17 cellular contexts compared by ENCODE assay signal in the genomic region with DNA sequence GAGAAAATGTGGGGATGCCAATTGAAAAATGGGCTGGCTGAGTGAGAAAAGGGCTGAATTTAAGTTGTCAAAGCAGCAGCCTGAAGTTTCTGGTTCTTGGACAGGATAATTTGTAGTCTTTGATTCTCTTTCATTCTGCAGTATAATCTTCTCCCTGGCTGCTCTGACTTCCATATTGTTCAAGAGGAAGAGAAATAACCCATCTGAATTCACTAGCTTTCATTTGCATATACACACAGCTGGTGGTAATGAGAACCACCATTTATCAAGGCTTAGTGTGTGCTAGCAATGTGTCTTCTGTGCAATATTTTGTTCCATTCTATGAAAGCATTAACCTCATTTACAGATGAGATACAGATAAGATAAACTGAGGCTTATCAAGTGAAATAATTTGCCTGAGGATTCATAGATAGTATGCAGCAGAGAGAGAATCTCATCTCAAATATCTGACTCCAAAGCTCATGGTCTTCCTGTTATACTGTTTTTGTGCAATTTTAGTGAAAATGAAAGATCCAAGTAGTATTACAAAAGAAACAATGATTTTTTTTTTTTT.
DNase-seq lines count a peak whose midpoint lies in the region; ATAC-seq and TF ChIP-seq lines count a peak whose summit lies in the region.
"Had no signal": no experiment of that assay in that cellular context is flagged by ENCODE, and none has a peak within 500 bp of the region (broad histone marks: within the 10 kb centered on the region; RNA-seq: fewer than 3 reads in every experiment).

No MANE protein-coding gene starts in this region.

- H3K4me2 ChIP-seq in PC-9 = no peak overlapping the region

- POLR2A ChIA-PET in PC-9 (lab: Charles Lee; ENCODE audit: unreplicated experiment) = interaction anchor here (0.7 kb wide), 1 partner anchor 250 kb away, joined by 3 read pairs; no protein-coding TSS in a partner anchor

- no peaks in the 10 kb centered on the region for H3K36me3 Mint-ChIP-seq in dendritic cell treated with granulocyte-macrophage colony-stimulating factor and Interleukin-4, amounts not matched to agents 40 ng/mL and 50 ng/mL, for 4 days (ENCODE audit: low read depth)
- no peaks in the 10 kb centered on the region for H3K36me3 Mint-ChIP-seq in natural killer cell treated with Interleukin-12 subunit alpha and Interleukin-12 subunit beta and Interleukin-15 and Interleukin-18, amount 100 ng/mL, for 72 hours
- H3K36me3 Mint-ChIP-seq: activated CD4-positive, alpha-beta memory T cell treated with anti-CD3 and anti-CD28 coated beads for 36 hours; stimulated activated naive B cell treated with anti-CD40 and anti-IgM and Interleukin-4, amounts not matched to agents 10 μg/mL and 1 μg/mL and 100 μg/mL, for 72 hours had no signal

- no peaks in the 10 kb centered on the region for H3K79me2 ChIP-seq in PC-9 (ENCODE audit: low read depth)

- H3K27me3 ChIP-seq in PC-9 (ENCODE audit: insufficient read depth, low read depth) = no peaks in the 10 kb centered on the region
- H3K27me3 ChIP-seq: esophagus muscularis mucosa had no signal

- peak overlapping the region; percentile 32 for H3K27ac Mint-ChIP-seq in dendritic cell treated with granulocyte-macrophage colony-stimulating factor and Interleukin-4, amounts not matched to agents 40 ng/mL and 50 ng/mL, for 4 days
- H3K27ac Mint-ChIP-seq in natural killer cell treated with Interleukin-12 subunit alpha and Interleukin-12 subunit beta and Interleukin-15 and Interleukin-18, amount 100 ng/mL, for 72 hours = no peak overlapping the region
- H3K27ac Mint-ChIP-seq: activated CD4-positive, alpha-beta memory T cell treated with anti-CD3 and anti-CD28 coated beads for 36 hours; stimulated activated naive B cell treated with anti-CD40 and anti-IgM and Interleukin-4, amounts not matched to agents 10 μg/mL and 1 μg/mL and 100 μg/mL, for 72 hours; T-helper 17 cell had no signal

- H3K9me2 ChIP-seq in PC-9 (ENCODE audit: insufficient read depth) = no peaks in the 10 kb centered on the region; the same call in 1 of the 2 replicates

- no TSS peak for BruUV-seq in PC-9 (replicated peaks; lab: Mats Ljungman, UMichigan)

- H3K4me3 ChIP-seq in PC-9 = no peak overlapping the region
- H3K4me3 ChIP-seq: esophagus muscularis mucosa had no signal

- no peaks in the 10 kb centered on the region for H3K9me3 ChIP-seq in PC-9 (ENCODE audit: insufficient read depth, low read depth)
- H3K9me3 ChIP-seq: esophagus muscularis mucosa had no signal

- CTCF ChIA-PET in PC-9 (lab: Charles Lee) = no interaction called here

- DNase-seq in left colon (no peak), PC-9 (no peak), sciatic nerve (ENCODE audit: low spot score) (no peak)
- no peak for DNase-seq in natural killer cell treated with Interleukin-12 subunit alpha and Interleukin-12 subunit beta and Interleukin-15 and Interleukin-18, amount 100 ng/mL, for 72 hours (ENCODE audit: low spot score)
- DNase-seq: activated CD4-positive, alpha-beta memory T cell treated with anti-CD3 and anti-CD28 coated beads for 36 hours; activated naive CD4-positive, alpha-beta T cell; AML-193; NCI-H1417 treated with DMSO at 0.1 percent for 48 hours; stimulated activated CD4-positive, alpha-beta T cell treated with anti-CD3 and anti-CD28 coated beads, Interleukin-2, amount 100 ng/mL, for 24 hours; stimulated activated naive B cell treated with anti-CD40 and anti-IgM and Interleukin-4, amounts not matched to agents 10 μg/mL and 1 μg/mL and 100 μg/mL, for 72 hours; T-helper 17 cell had no signal

- H3K27ac ChIP-seq in PC-9 = no peak overlapping the region
- H3K27ac ChIP-seq: esophagus muscularis mucosa had no signal

- no peak overlapping the region for H2AFZ ChIP-seq in PC-9

- peaks cover 16% of the 10 kb centered on the region for H3K4me1 Mint-ChIP-seq in dendritic cell treated with granulocyte-macrophage colony-stimulating factor and Interleukin-4, amounts not matched to agents 40 ng/mL and 50 ng/mL, for 4 days (ENCODE audit: low read depth)
- H3K4me1 Mint-ChIP-seq in natural killer cell treated with Interleukin-12 subunit alpha and Interleukin-12 subunit beta and Interleukin-15 and Interleukin-18, amount 100 ng/mL, for 72 hours (ENCODE audit: low read depth in 2 of 2) = no peaks in the 10 kb centered on the region

- peak overlapping the region; percentile 9 for H3K4me3 Mint-ChIP-seq in dendritic cell treated with granulocyte-macrophage colony-stimulating factor and Interleukin-4, amounts not matched to agents 40 ng/mL and 50 ng/mL, for 4 days
- no peak overlapping the region for H3K4me3 Mint-ChIP-seq in natural killer cell treated with Interleukin-12 subunit alpha and Interleukin-12 subunit beta and Interleukin-15 and Interleukin-18, amount 100 ng/mL, for 72 hours
- H3K4me3 Mint-ChIP-seq: activated CD4-positive, alpha-beta memory T cell treated with anti-CD3 and anti-CD28 coated beads for 36 hours; stimulated activated naive B cell treated with anti-CD40 and anti-IgM and Interleukin-4, amounts not matched to agents 10 μg/mL and 1 μg/mL and 100 μg/mL, for 72 hours; T-helper 17 cell had no signal

- H3F3A ChIP-seq in PC-9 (ENCODE audit: insufficient read depth, low read depth) = no peaks in the 10 kb centered on the region

- intact Hi-C loops in dendritic cell treated with granulocyte-macrophage colony-stimulating factor and Interleukin-4, amounts not matched to agents 40 ng/mL and 50 ng/mL, for 4 days (cut with micrococcal nuclease) = no loop called here
- intact Hi-C loops in left colon (cut with DNase I, micrococcal nuclease) = no loop called here
- intact Hi-C loops in PC-9 (cut with micrococcal nuclease; ENCODE audit: unreplicated experiment) = no loop called here
- intact Hi-C loops in sciatic nerve (cut with DNase I) = no loop called here

- TF ChIP-seq CTCF in PC-9 (conservative IDR thresholded peaks at IDR 0.05) = no peak

- no peaks in the 10 kb centered on the region for H3K9me3 Mint-ChIP-seq in dendritic cell treated with granulocyte-macrophage colony-stimulating factor and Interleukin-4, amounts not matched to agents 40 ng/mL and 50 ng/mL, for 4 days
- H3K9me3 Mint-ChIP-seq in natural killer cell treated with Interleukin-12 subunit alpha and Interleukin-12 subunit beta and Interleukin-15 and Interleukin-18, amount 100 ng/mL, for 72 hours = peaks cover 4% of the 10 kb centered on the region
- H3K9me3 Mint-ChIP-seq: activated CD4-positive, alpha-beta memory T cell treated with anti-CD3 and anti-CD28 coated beads for 36 hours; stimulated activated naive B cell treated with anti-CD40 and anti-IgM and Interleukin-4, amounts not matched to agents 10 μg/mL and 1 μg/mL and 100 μg/mL, for 72 hours had no signal

- H3K36me3 ChIP-seq in PC-9 (ENCODE audit: low read depth) = no peaks in the 10 kb centered on the region
- H3K36me3 ChIP-seq: esophagus muscularis mucosa had no signal

- no peaks in the 10 kb centered on the region for H3K4me1 ChIP-seq in PC-9 (replicated peaks; ENCODE audit: insufficient read depth)

- ATAC-seq in GM18502 (IDR thresholded peaks at IDR 0.05; ENCODE audit: poor library complexity, unreplicated experiment) (peak; percentile 79), GM19467 (IDR thresholded peaks at IDR 0.05; ENCODE audit: unreplicated experiment) (peak; percentile 57), HG03039 (IDR thresholded peaks at IDR 0.05; ENCODE audit: unreplicated experiment) (peak; percentile 79), left colon (no peak), sciatic nerve (no peak)
- ATAC-seq in natural killer cell treated with Interleukin-12 subunit alpha and Interleukin-12 subunit beta and Interleukin-15 and Interleukin-18, amount 100 ng/mL, for 72 hours = no peak
- ATAC-seq: stimulated activated naive B cell treated with anti-CD40 and anti-IgM and Interleukin-4, amounts not matched to agents 10 μg/mL and 1 μg/mL and 100 μg/mL, for 72 hours; T-helper 17 cell had no signal

- H4K20me1 ChIP-seq in PC-9 (ENCODE audit: insufficient read depth) = no peaks in the 10 kb centered on the region

- H3K27me3 Mint-ChIP-seq in dendritic cell treated with granulocyte-macrophage colony-stimulating factor and Interleukin-4, amounts not matched to agents 40 ng/mL and 50 ng/mL, for 4 days = no peaks in the 10 kb centered on the region
- H3K27me3 Mint-ChIP-seq in natural killer cell treated with Interleukin-12 subunit alpha and Interleukin-12 subunit beta and Interleukin-15 and Interleukin-18, amount 100 ng/mL, for 72 hours = no peaks in the 10 kb centered on the region
- H3K27me3 Mint-ChIP-seq: activated CD4-positive, alpha-beta memory T cell treated with anti-CD3 and anti-CD28 coated beads for 36 hours; progenitor cell of endocrine pancreas; stimulated activated naive B cell treated with anti-CD40 and anti-IgM and Interleukin-4, amounts not matched to agents 10 μg/mL and 1 μg/mL and 100 μg/mL, for 72 hours; T-helper 17 cell had no signal

Comparison
In these comparisons a context has a peak if more than half of its experiments do, and no peak if none do; other contexts are left out.
1. ATAC-seq: peak in GM18502 (single experiment), GM19467 (single experiment) and HG03039 (single experiment); none in left colon (single experiment), sciatic nerve (single experiment) and natural killer cell treated with Interleukin-12 subunit alpha and Interleukin-12 subunit beta and Interleukin-15 and Interleukin-18, amount 100 ng/mL, for 72 hours (0 of 2).